15 cellular contexts compared by ENCODE assay signal in the genomic region with DNA sequence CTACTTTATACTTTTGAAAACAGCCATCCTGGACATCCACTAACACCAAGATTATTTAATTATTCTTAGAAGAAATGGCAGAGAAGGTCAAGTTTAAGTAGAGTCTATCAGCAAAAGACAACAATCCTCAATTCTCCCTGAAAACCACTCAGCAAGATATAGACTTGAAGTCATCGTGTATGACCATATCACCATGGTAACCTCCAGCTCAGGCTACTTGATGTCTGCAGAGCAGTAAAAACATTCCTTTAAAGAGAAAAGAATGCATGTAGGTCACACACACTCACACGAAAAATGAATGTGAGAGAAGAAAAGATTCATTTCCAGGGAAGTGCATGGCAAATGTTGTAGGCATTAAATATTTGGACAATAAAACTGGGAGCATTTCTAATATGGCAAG. TPM values are rescaled to one million over a fixed set of nuclear protein-coding genes. Genes with fewer than 3 reads are reported as not detected.
A peak's percentile ranks its signal among the peaks of the same experiment; 100 is the strongest.
DNase-seq lines count a peak whose midpoint lies in the region; ATAC-seq and TF ChIP-seq lines count a peak whose summit lies in the region.
"Had no signal": no experiment of that assay in that cellular context is flagged by ENCODE, and none has a peak within 500 bp of the region (broad histone marks: within the 10 kb centered on the region; RNA-seq: fewer than 3 reads in every experiment).

No MANE protein-coding gene starts in this region.

- no peak for TF ChIP-seq CTCF in cardiac fibroblast (IDR thresholded peaks at IDR 0.05; ENCODE audit: low read depth, low read length)
- no peak for TF ChIP-seq CTCF in type B pancreatic cell (conservative IDR thresholded peaks at IDR 0.05)
- no peak for TF ChIP-seq CTCF in testis (IDR thresholded peaks at IDR 0.05)
- TF ChIP-seq CTCF in activated CD8-positive, alpha-beta T cell treated with anti-CD3 and anti-CD28 coated beads for 36 hours (IDR thresholded peaks at IDR 0.05) = no peak

- H3K4me3 ChIP-seq in cardiac fibroblast (replicated peaks in 1 of 2; ENCODE audit: low read depth in 2 of 2, low read length in 2 of 2) (no peak overlapping the region), testis (no peak overlapping the region)
- H3K4me3 ChIP-seq: left lung had no signal

- no peak overlapping the region for H3K4me3 Mint-ChIP-seq in type B pancreatic cell
- no peak overlapping the region for H3K4me3 Mint-ChIP-seq in T-helper 17 cell
- H3K4me3 Mint-ChIP-seq in activated CD8-positive, alpha-beta T cell treated with anti-CD3 and anti-CD28 coated beads for 36 hours = no peak overlapping the region

- ATAC-seq in T-helper 17 cell = no peak
- no peak for ATAC-seq in activated CD8-positive, alpha-beta T cell treated with anti-CD3 and anti-CD28 coated beads for 36 hours
- ATAC-seq: left lung had no signal

- TF ChIP-seq POLR2A in testis (IDR thresholded peaks at IDR 0.05) = no peak

- no peak overlapping the region for H3K27ac ChIP-seq in testis
- H3K27ac ChIP-seq: left lung, RWPE1 had no signal

- H3K27ac Mint-ChIP-seq in type B pancreatic cell = peak overlapping the region; percentile 12
- no peak overlapping the region for H3K27ac Mint-ChIP-seq in T-helper 17 cell
- no peak overlapping the region for H3K27ac Mint-ChIP-seq in activated CD8-positive, alpha-beta T cell treated with anti-CD3 and anti-CD28 coated beads for 36 hours

- 44 to 61% methylated on average over 2 of the region's 2 CpGs for WGBS in testis, 2 donors

- no peaks in the 10 kb centered on the region for H3K4me1 ChIP-seq in testis
- H3K4me1 ChIP-seq: left lung had no signal

- no peaks in the 10 kb centered on the region for H3K27me3 ChIP-seq in testis
- H3K27me3 ChIP-seq: left lung had no signal

- DNase-seq in NCI-H748 (lab: John Stamatoyannopoulos, UW; ENCODE audit: unreplicated experiment) = peak; percentile 44
- DNase-seq in NCI-H748 treated with DMSO at 0.1 percent for 48 hours (lab: John Stamatoyannopoulos, UW) = no peak
- peak; percentile 13 to 43 for DNase-seq in cardiac fibroblast (ENCODE audit: low read depth in 2 of 2)
- DNase-seq in iris pigment epithelial cell (ENCODE audit: low read depth) = peak; percentile 45
- DNase-seq in type B pancreatic cell (ENCODE audit: extremely low spot score, unreplicated experiment) = no peak
- DNase-seq in testis = no peak
- DNase-seq in T-helper 17 cell = no peak
- no peak for DNase-seq in activated CD8-positive, alpha-beta T cell treated with anti-CD3 and anti-CD28 coated beads for 36 hours
- DNase-seq: activated CD8-positive, alpha-beta memory T cell treated with anti-CD3 and anti-CD28 coated beads, Interleukin-2, amount 50 U/mL, for 48 hours; activated naive CD4-positive, alpha-beta T cell treated with Interleukin-2 at 50 U/mL for 16 hours; glutamatergic neuron; left lung; NCI-H2029; NCI-H82 had no signal

- POLR2A ChIA-PET in activated CD8-positive, alpha-beta T cell treated with anti-CD3 and anti-CD28 coated beads for 36 hours (lab: Charles Lee) = no interaction called here

- H3K36me3 ChIP-seq in testis (ENCODE audit: low read depth, missing control alignments) = no peaks in the 10 kb centered on the region
- H3K36me3 ChIP-seq: left lung had no signal

- H3K27me3 Mint-ChIP-seq in type B pancreatic cell (no peaks in the 10 kb centered on the region), T-helper 17 cell (peaks cover 9% of the 10 kb centered on the region)
- H3K27me3 Mint-ChIP-seq in activated CD8-positive, alpha-beta T cell treated with anti-CD3 and anti-CD28 coated beads for 36 hours = peaks cover 3% of the 10 kb centered on the region

- H3K9me3 Mint-ChIP-seq in type B pancreatic cell = no peaks in the 10 kb centered on the region
- H3K9me3 Mint-ChIP-seq in activated CD8-positive, alpha-beta T cell treated with anti-CD3 and anti-CD28 coated beads for 36 hours = no peaks in the 10 kb centered on the region

- H3K36me3 Mint-ChIP-seq in type B pancreatic cell = no peaks in the 10 kb centered on the region
- H3K36me3 Mint-ChIP-seq in T-helper 17 cell (ENCODE audit: low read depth) = no peaks in the 10 kb centered on the region
- no peaks in the 10 kb centered on the region for H3K36me3 Mint-ChIP-seq in activated CD8-positive, alpha-beta T cell treated with anti-CD3 and anti-CD28 coated beads for 36 hours (ENCODE audit: low read depth)

- intact Hi-C loops in testis (cut with DNase I; ENCODE audit: low total_unique reads) = no loop called here
- intact Hi-C loops in activated CD8-positive, alpha-beta T cell treated with anti-CD3 and anti-CD28 coated beads for 36 hours (cut with micrococcal nuclease) = no loop called here

- H3K4me1 Mint-ChIP-seq in type B pancreatic cell (ENCODE audit: unreplicated experiment) (peaks cover 10% of the 10 kb centered on the region), T-helper 17 cell (no peaks in the 10 kb centered on the region)
- H3K4me1 Mint-ChIP-seq in activated CD8-positive, alpha-beta T cell treated with anti-CD3 and anti-CD28 coated beads for 36 hours (ENCODE audit: low read depth) = no peaks in the 10 kb centered on the region

- H3K9me3 ChIP-seq in testis (no peaks in the 10 kb centered on the region), T-helper 17 cell (ENCODE audit: control insufficient read depth, low read length, poor library complexity, severe bottlenecking) (no peaks in the 10 kb centered on the region)
- H3K9me3 ChIP-seq: left lung had no signal

- CTCF ChIA-PET in activated CD8-positive, alpha-beta T cell treated with anti-CD3 and anti-CD28 coated beads for 36 hours (lab: Charles Lee) = no interaction called here

RNA-seq across cellular contexts. Expression of a gene that starts 58.6 kb away (rescaled TPM):
- total RNA-seq in type B pancreatic cell (ENCODE audit: low replicate concordance) = 33.1 and 37.4 TPM in 2 replicates
- total RNA-seq in testis = 10 to 100 TPM; 63.5 to 73.5 TPM
- 24.5 TPM for polyA plus RNA-seq in testis (ENCODE audit: insufficient read depth, low read depth, low replicate concordance)
- total RNA-seq in T-helper 17 cell = 100 to 1,000 TPM; 113 to 119 TPM
- 10 to 100 TPM; 93.9 to 95.3 TPM for total RNA-seq in activated CD8-positive, alpha-beta T cell treated with anti-CD3 and anti-CD28 coated beads for 36 hours

RNA-seq across cellular contexts. Expression of a gene that starts 58.7 kb away (rescaled TPM):
- total RNA-seq in type B pancreatic cell (ENCODE audit: low replicate concordance) (9.4 and 14.3 TPM in 2 replicates), testis (10 to 100 TPM; 10.8 to 11.3 TPM), T-helper 17 cell (10 to 100 TPM; 11.8 to 11.9 TPM)
- polyA plus RNA-seq in testis (ENCODE audit: insufficient read depth, low read depth, low replicate concordance) = 9.0 TPM
- total RNA-seq in activated CD8-positive, alpha-beta T cell treated with anti-CD3 and anti-CD28 coated beads for 36 hours = 1 to 10 TPM; 4.6 to 6.6 TPM

Comparison
In these comparisons a context has a peak if more than half of its experiments do, and no peak if none do; other contexts are left out.
1. DNase-seq: peak in NCI-H748 (single experiment), cardiac fibroblast (2 of 2) and iris pigment epithelial cell (single experiment); none in NCI-H748 treated with DMSO at 0.1 percent for 48 hours (single experiment), type B pancreatic cell (single experiment), testis (single experiment), T-helper 17 cell (0 of 3) and activated CD8-positive, alpha-beta T cell treated with anti-CD3 and anti-CD28 coated beads for 36 hours (single experiment).